Comparison of ENCODE assay signal across 8 cellular contexts in the genomic region with DNA sequence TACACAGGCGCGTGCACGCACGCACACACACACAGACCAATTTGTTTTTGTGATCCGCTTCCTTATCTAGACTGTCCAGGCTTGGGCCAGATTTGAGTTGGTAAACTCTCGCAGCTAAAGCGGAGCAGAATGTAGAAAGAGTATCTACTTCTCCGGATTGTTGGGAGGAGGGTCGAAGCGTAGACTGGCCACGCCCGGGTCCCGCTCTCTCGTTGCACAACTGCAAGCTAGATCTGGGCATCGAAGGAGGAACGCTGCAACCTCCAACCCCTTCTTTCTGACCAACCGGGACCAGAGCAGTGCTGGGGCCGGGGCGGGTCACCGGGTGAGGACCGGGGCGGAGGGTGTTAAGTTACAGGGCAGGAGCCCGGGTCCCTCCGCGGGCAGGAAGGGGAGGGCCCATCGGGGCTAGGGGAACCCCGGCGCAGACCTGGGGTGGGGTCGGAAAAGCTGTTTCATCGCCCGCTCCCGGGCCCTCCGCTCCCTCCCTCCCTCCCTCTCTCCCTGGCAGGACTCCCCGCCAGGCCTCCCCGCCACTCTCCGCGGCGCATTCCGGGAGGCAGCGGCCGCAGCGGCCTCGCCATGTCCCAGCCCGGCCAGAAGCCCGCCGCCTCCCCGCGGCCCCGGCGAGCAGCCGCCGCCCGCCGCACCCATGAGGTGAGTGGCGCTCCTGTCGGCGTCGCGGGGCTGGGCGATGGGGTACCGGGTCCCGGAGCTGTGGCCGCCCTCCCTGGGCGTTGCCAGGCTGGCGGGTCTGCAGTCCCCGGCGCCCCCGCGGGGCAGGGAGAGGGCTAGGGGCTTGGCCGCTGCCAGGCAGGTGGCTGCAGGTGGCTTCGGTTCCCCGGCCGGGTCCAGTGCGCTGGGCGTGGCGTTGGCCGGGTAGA. TPM values are rescaled to one million over a fixed set of nuclear protein-coding genes. Genes with fewer than 3 reads are reported as not detected.
A peak's percentile ranks its signal among the peaks of the same experiment; 100 is the strongest.
DNase-seq lines count a peak whose midpoint lies in the region; ATAC-seq and FAIRE-seq lines count a peak whose summit lies in the region.

A gene with protein sequence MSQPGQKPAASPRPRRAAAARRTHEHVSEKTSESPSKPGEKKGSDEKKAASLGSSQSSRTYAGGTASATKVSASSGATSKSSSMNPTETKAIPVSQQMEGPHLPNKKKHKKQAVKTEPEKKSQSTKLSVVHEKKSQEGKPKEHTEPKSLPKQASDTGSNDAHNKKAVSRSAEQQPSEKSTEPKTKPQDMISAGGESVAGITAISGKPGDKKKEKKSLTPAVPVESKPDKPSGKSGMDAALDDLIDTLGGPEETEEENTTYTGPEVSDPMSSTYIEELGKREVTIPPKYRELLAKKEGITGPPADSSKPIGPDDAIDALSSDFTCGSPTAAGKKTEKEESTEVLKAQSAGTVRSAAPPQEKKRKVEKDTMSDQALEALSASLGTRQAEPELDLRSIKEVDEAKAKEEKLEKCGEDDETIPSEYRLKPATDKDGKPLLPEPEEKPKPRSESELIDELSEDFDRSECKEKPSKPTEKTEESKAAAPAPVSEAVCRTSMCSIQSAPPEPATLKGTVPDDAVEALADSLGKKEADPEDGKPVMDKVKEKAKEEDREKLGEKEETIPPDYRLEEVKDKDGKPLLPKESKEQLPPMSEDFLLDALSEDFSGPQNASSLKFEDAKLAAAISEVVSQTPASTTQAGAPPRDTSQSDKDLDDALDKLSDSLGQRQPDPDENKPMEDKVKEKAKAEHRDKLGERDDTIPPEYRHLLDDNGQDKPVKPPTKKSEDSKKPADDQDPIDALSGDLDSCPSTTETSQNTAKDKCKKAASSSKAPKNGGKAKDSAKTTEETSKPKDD (plus strand): TSS at position 536 of the 884 bp plus-strand sequence. CDS start 47 bp downstream, at position 583.

- peaks cover 57% of the 10 kb centered on the region for H3K4me1 Mint-ChIP-seq in activated CD8-positive, alpha-beta T cell treated with anti-CD3 and anti-CD28 coated beads, Interleukin-2, amount 10 ng/mL, durations not matched to agents 7 days and 5 days (ENCODE audit: low read depth)
- H3K4me1 Mint-ChIP-seq in memory B cell = peaks cover 36% of the 10 kb centered on the region

- ATAC-seq in GM18508 (IDR thresholded peaks at IDR 0.05; ENCODE audit: insufficient read depth, unreplicated experiment) (peak; percentile 39), HG02981 (IDR thresholded peaks at IDR 0.05; ENCODE audit: unreplicated experiment) (peak; percentile 51), memory B cell (ENCODE audit: low read depth) (peak; percentile 67)
- peak; percentile 67 for ATAC-seq in activated CD8-positive, alpha-beta T cell treated with anti-CD3 and anti-CD28 coated beads, Interleukin-2, amount 10 ng/mL, durations not matched to agents 7 days and 5 days

- peak within 1 kb of the TSS; percentile 92 for H3K4me3 Mint-ChIP-seq in activated CD8-positive, alpha-beta T cell treated with anti-CD3 and anti-CD28 coated beads, Interleukin-2, amount 10 ng/mL, durations not matched to agents 7 days and 5 days
- H3K4me3 Mint-ChIP-seq in memory B cell = peak within 1 kb of the TSS; percentile 98

- FAIRE-seq in A204.1 (lab: Jason Lieb, UNC) = peak; percentile 93

- H3K27me3 Mint-ChIP-seq in activated CD8-positive, alpha-beta T cell treated with anti-CD3 and anti-CD28 coated beads, Interleukin-2, amount 10 ng/mL, durations not matched to agents 7 days and 5 days (ENCODE audit: low read depth) = peaks cover 13% of the 10 kb centered on the region
- no peaks in the 10 kb centered on the region for H3K27me3 Mint-ChIP-seq in memory B cell

- H3K9me3 Mint-ChIP-seq in activated CD8-positive, alpha-beta T cell treated with anti-CD3 and anti-CD28 coated beads, Interleukin-2, amount 10 ng/mL, durations not matched to agents 7 days and 5 days (ENCODE audit: insufficient read depth) = no peaks in the 10 kb centered on the region
- no peaks in the 10 kb centered on the region for H3K9me3 Mint-ChIP-seq in memory B cell

- CTCF ChIA-PET in activated CD8-positive, alpha-beta T cell treated with anti-CD3 and anti-CD28 coated beads, Interleukin-2, amount 10 ng/mL, durations not matched to agents 7 days and 5 days (lab: Charles Lee) = interaction anchor here (0.8 to 4.0 kb wide), 7 partner anchors 9 to 146 kb away, joined by 3 to 17 read pairs (median 4); a partner anchor contains a TSS

- H3K36me3 Mint-ChIP-seq in activated CD8-positive, alpha-beta T cell treated with anti-CD3 and anti-CD28 coated beads, Interleukin-2, amount 10 ng/mL, durations not matched to agents 7 days and 5 days (ENCODE audit: low read depth) = peaks cover 12% of the 10 kb centered on the region
- H3K36me3 Mint-ChIP-seq in memory B cell = peaks cover 1% of the 10 kb centered on the region

- peak within 1 kb of the TSS; percentile 96 for H3K27ac Mint-ChIP-seq in activated CD8-positive, alpha-beta T cell treated with anti-CD3 and anti-CD28 coated beads, Interleukin-2, amount 10 ng/mL, durations not matched to agents 7 days and 5 days
- H3K27ac Mint-ChIP-seq in memory B cell = peak within 1 kb of the TSS; percentile 98

- peak; percentile 8 for DNase-seq in NCI-H524 treated with DMSO at 0.1 percent for 48 hours (lab: John Stamatoyannopoulos, UW)
- peak; percentile 86 for DNase-seq in activated CD8-positive, alpha-beta T cell treated with anti-CD3 and anti-CD28 coated beads, Interleukin-2, amount 10 ng/mL, durations not matched to agents 7 days and 5 days
- DNase-seq in effector CD4-positive, alpha-beta T cell = peak; percentile 70
- peak; percentile 68 to 75 for DNase-seq in memory B cell (ENCODE audit: low spot score in 2 of 2)
- peak; percentile 67 for DNase-seq in stimulated activated CD8-positive, alpha-beta memory T cell treated with anti-CD3 and anti-CD28 coated beads, Interleukin-12 subunit alpha, Interleukin-12 subunit beta, amount 100 ng/mL, for 4 hours (ENCODE audit: low read depth)

- POLR2A ChIA-PET in activated CD8-positive, alpha-beta T cell treated with anti-CD3 and anti-CD28 coated beads, Interleukin-2, amount 10 ng/mL, durations not matched to agents 7 days and 5 days (lab: Charles Lee) = interaction anchor here (0.7 to 3.5 kb wide), 19 partner anchors 9 to 852 kb away, joined by 3 to 35 read pairs (median 3); a partner anchor contains a TSS

RNA-seq across cellular contexts. Expression of the gene that starts here (rescaled TPM):
- 100 to 1,000 TPM; 149 to 152 TPM for total RNA-seq in activated CD8-positive, alpha-beta T cell treated with anti-CD3 and anti-CD28 coated beads, Interleukin-2, amount 10 ng/mL, durations not matched to agents 7 days and 5 days

Comparison
In these comparisons a context has a peak if more than half of its experiments do, and no peak if none do; other contexts are left out.
1. Peak in every context shown above with its lines: DNase-seq and ATAC-seq.
2. DNase-seq: peak in every context shown above with its lines; median percentile 86 in activated CD8-positive, alpha-beta T cell treated with anti-CD3 and anti-CD28 coated beads, Interleukin-2, amount 10 ng/mL, durations not matched to agents 7 days and 5 days; 72 in memory B cell; 70 in effector CD4-positive, alpha-beta T cell; 67 in stimulated activated CD8-positive, alpha-beta memory T cell treated with anti-CD3 and anti-CD28 coated beads, Interleukin-12 subunit alpha, Interleukin-12 subunit beta, amount 100 ng/mL, for 4 hours; 8 in NCI-H524 treated with DMSO at 0.1 percent for 48 hours.